Comparison of ENCODE assay signal across 10 cellular contexts in the genomic region with DNA sequence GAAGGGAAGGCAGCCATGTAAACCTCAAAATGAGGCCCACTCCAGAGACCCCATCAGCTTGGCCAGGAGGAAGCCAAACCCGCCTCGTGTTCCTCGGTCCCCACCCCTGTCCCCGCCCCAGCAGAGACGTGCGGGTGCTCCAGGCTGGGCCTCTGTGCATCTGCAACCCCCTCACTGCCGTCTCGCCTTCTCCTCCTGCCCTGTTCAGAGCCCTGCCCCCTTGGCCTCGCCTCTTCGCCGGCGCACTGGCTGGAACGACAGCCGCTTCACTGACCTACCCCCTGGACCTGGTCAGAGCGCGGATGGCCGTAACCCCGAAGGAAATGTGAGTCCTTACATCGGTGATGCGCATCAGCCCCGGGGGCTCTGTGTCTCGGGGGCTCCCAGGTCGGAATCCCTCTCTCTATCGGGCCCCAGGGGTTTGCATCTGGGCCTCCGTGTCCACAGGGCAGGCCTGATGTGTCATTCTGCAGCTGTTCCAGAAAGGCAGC. TPM values are rescaled to one million over a fixed set of nuclear protein-coding genes. Genes with fewer than 3 reads are reported as not detected.
A peak's percentile ranks its signal among the peaks of the same experiment; 100 is the strongest.
DNase-seq lines count a peak whose midpoint lies in the region; ATAC-seq and TF ChIP-seq lines count a peak whose summit lies in the region.
"Had no signal": no experiment of that assay in that cellular context is flagged by ENCODE, and none has a peak within 500 bp of the region (broad histone marks: within the 10 kb centered on the region; RNA-seq: fewer than 3 reads in every experiment).

No MANE protein-coding gene starts in this region.

- intact Hi-C loops in breast epithelium (cut with DNase I; ENCODE audit: low total_unique reads) (no loop called here), MCF 10A (cut with micrococcal nuclease) (no loop called here), esophagus muscularis mucosa (cut with DNase I) (no loop called here), uterus (cut with DNase I; ENCODE audit: low total_unique reads) (no loop called here)

- H3K27ac Mint-ChIP-seq in MCF 10A (ENCODE audit: low read depth, unreplicated experiment) = no peak overlapping the region

- H3K56ac ChIP-seq in mesendoderm (ENCODE audit: low read length) = peak overlapping the region; percentile 87

- H4K5ac ChIP-seq in mesendoderm (ENCODE audit: low read length) = no peak overlapping the region

- H3K27ac ChIP-seq in breast epithelium (peak overlapping the region; percentile 50 to 71), esophagus muscularis mucosa (replicated peaks in 1 of 4) (no peak overlapping the region), mesendoderm (ENCODE audit: low read depth, low read length) (no peak overlapping the region), uterus (peak overlapping the region; percentile 70 to 73)

- H3K4ac ChIP-seq in mesendoderm (ENCODE audit: low read depth, low read length) = no peak overlapping the region

- H3K36me3 Mint-ChIP-seq in MCF 10A (ENCODE audit: insufficient read depth, unreplicated experiment) = peaks cover 6% of the 10 kb centered on the region

- H3K9me3 ChIP-seq in breast epithelium = no peaks in the 10 kb centered on the region
- H3K9me3 ChIP-seq in esophagus muscularis mucosa = no peaks in the 10 kb centered on the region
- H3K9me3 ChIP-seq in uterus = no peaks in the 10 kb centered on the region

- peak overlapping the region; percentile 27 to 70 (median 54) for H3K4me3 ChIP-seq in breast epithelium
- H3K4me3 ChIP-seq in esophagus muscularis mucosa = peak overlapping the region; percentile 34 to 54 (median 38)
- peak overlapping the region; percentile 14 for H3K4me3 ChIP-seq in mesendoderm (ENCODE audit: low read length)
- peak overlapping the region; percentile 42 to 43 for H3K4me3 ChIP-seq in uterus

- no peaks in the 10 kb centered on the region for H3K4me1 Mint-ChIP-seq in MCF 10A (ENCODE audit: insufficient read depth, unreplicated experiment)

- H2BK120ac ChIP-seq in mesendoderm (ENCODE audit: low read depth, low read length) = no peak overlapping the region

- no peaks in the 10 kb centered on the region for H3K9me3 Mint-ChIP-seq in MCF 10A (ENCODE audit: unreplicated experiment)

- no peak overlapping the region for H2BK15ac ChIP-seq in mesendoderm (replicated peaks; ENCODE audit: low read depth)

- H2AK5ac ChIP-seq in mesendoderm (ENCODE audit: low read length) = no peak overlapping the region

- peak overlapping the region; percentile 16 for H3K18ac ChIP-seq in mesendoderm (ENCODE audit: low read length)

- POLR2A ChIA-PET in MCF 10A (lab: Yijun Ruan, JAX) = no interaction called here

- H2BK5ac ChIP-seq in mesendoderm (ENCODE audit: low read length) = peak overlapping the region; percentile 17

- 50% methylated on average over 21 of the region's 25 CpGs for WGBS in esophagus muscularis mucosa
- WGBS in mesendoderm (ENCODE audit: extremely low coverage, insufficient coverage, low lambda C conversion rate) = no CpG with 5 or more reads among the region's 25 CpGs

- no peaks in the 10 kb centered on the region for H3K4me1 ChIP-seq in breast epithelium
- peaks cover 6 to 32% (median 21%) of the 10 kb centered on the region in 4 donors for H3K4me1 ChIP-seq in esophagus muscularis mucosa
- peaks cover 2% of the 10 kb centered on the region for H3K4me1 ChIP-seq in mesendoderm (ENCODE audit: control insufficient read depth, low read depth, low read length)
- no peaks in the 10 kb centered on the region for H3K4me1 ChIP-seq in uterus

- H3K79me2 ChIP-seq in mesendoderm (ENCODE audit: control insufficient read depth, insufficient read depth, low read length) = no peaks in the 10 kb centered on the region

- no peak for ATAC-seq in stimulated activated naive CD8-positive, alpha-beta T cell treated with anti-CD3 and anti-CD28 coated beads, Interleukin-15, Interleukin-2, amounts not matched to agents 100 U/mL and 50 U/mL, for 24 hours

- H3K79me1 ChIP-seq in mesendoderm (ENCODE audit: low read length) = no peaks in the 10 kb centered on the region

- CTCF ChIA-PET in MCF 10A (lab: Yijun Ruan, JAX) = no interaction called here

- no peak for TF ChIP-seq POLR2A in breast epithelium (IDR thresholded peaks at IDR 0.05)
- no peak for TF ChIP-seq POLR2A in esophagus muscularis mucosa (IDR thresholded peaks at IDR 0.05; ENCODE audit: low read depth)
- TF ChIP-seq POLR2A in uterus (IDR thresholded peaks at IDR 0.05) = no peak
- TF ChIP-seq POLR2A in erythroblast (IDR thresholded peaks at IDR 0.05; ENCODE audit: low read length) = no peak

- DNase-seq in breast epithelium (ENCODE audit: low spot score in 2 of 2) (no peak), MCF 10A (ENCODE audit: unreplicated experiment) (no peak), esophagus muscularis mucosa (ENCODE audit: extremely low spot score) (no peak), mesendoderm (no peak), uterus (peak; percentile 36 to 65), HuH-7.5 (ENCODE audit: low spot score) (no peak), erythroblast (lab: John Stamatoyannopoulos, UW) (no peak)
- no peak for DNase-seq in stimulated activated naive CD8-positive, alpha-beta T cell treated with anti-CD3 and anti-CD28 coated beads, Interleukin-15, Interleukin-2, amounts not matched to agents 100 U/mL and 50 U/mL, for 24 hours
- DNase-seq: ACHN, MM.1S had no signal

- H3K36me3 ChIP-seq in breast epithelium = no peaks in the 10 kb centered on the region
- peaks cover 0 to 37% (median 9%) of the 10 kb centered on the region in 4 donors for H3K36me3 ChIP-seq in esophagus muscularis mucosa
- H3K36me3 ChIP-seq in mesendoderm (ENCODE audit: control insufficient read depth, insufficient read depth, low read length) = no peaks in the 10 kb centered on the region
- no peaks in the 10 kb centered on the region for H3K36me3 ChIP-seq in uterus

- BruUV-seq in MCF 10A (replicated peaks; lab: Mats Ljungman, UMichigan) = no TSS peak

- TF ChIP-seq CTCF in breast epithelium (IDR thresholded peaks at IDR 0.05) = no peak
- no peak for TF ChIP-seq CTCF in MCF 10A (IDR thresholded peaks at IDR 0.05; ENCODE audit: unreplicated experiment)
- TF ChIP-seq CTCF in esophagus muscularis mucosa (IDR thresholded peaks at IDR 0.05) = no peak
- no peak for TF ChIP-seq CTCF in uterus (IDR thresholded peaks at IDR 0.05)

- peak overlapping the region; percentile 65 for H3K9ac ChIP-seq in mesendoderm (ENCODE audit: low read length)

- no peak overlapping the region for H3K4me3 Mint-ChIP-seq in MCF 10A (ENCODE audit: unreplicated experiment)

- no peaks in the 10 kb centered on the region for H3K27me3 Mint-ChIP-seq in MCF 10A (ENCODE audit: insufficient read depth, unreplicated experiment)

- H3K27me3 ChIP-seq in breast epithelium = no peaks in the 10 kb centered on the region
- peaks cover 0 to 11% (median 2%) of the 10 kb centered on the region in 4 donors for H3K27me3 ChIP-seq in esophagus muscularis mucosa
- no peaks in the 10 kb centered on the region for H3K27me3 ChIP-seq in mesendoderm (ENCODE audit: insufficient read depth, low read length, poor library complexity)
- no peaks in the 10 kb centered on the region for H3K27me3 ChIP-seq in uterus

- H3K4me2 ChIP-seq in mesendoderm (ENCODE audit: low read length) = peak overlapping the region; percentile 84

- no peak overlapping the region for H3K23ac ChIP-seq in mesendoderm (ENCODE audit: low read length)

- no peak for TF ChIP-seq EP300 in esophagus muscularis mucosa (IDR thresholded peaks at IDR 0.05)

- H4K8ac ChIP-seq in mesendoderm (ENCODE audit: low read depth, low read length) = no peak overlapping the region

RNA-seq across cellular contexts. Expression of a gene that starts 32.2 kb away (rescaled TPM):
- total RNA-seq in breast epithelium (10 to 100 TPM; 13.8 to 20.3 (median 18.0) TPM), MCF 10A (2022) (34.8 and 36.1 TPM in 2 replicates), esophagus muscularis mucosa (10 to 100 TPM; 12.0 to 26.8 (median 16.9) TPM), uterus (10 to 100 TPM in 3 of 4 donors, 1 to 10 TPM in 1; 3.5 to 33.6 (median 17.3) TPM)
- polyA plus RNA-seq in mesendoderm (2013, experiment 1 of 2) = 16.8 TPM
- polyA plus RNA-seq in mesendoderm (2013, experiment 2 of 2) = 16.4 TPM

RNA-seq across cellular contexts. Expression of a gene that starts 42.3 kb away (rescaled TPM):
- total RNA-seq in breast epithelium (10 to 100 TPM in 1 of 3 donors, 1 to 10 TPM in 2; 6.4 to 12.8 (median 9.8) TPM), MCF 10A (2022) (3.1 and 3.7 TPM in 2 replicates), esophagus muscularis mucosa (10 to 100 TPM; 11.2 to 16.8 (median 13.8) TPM), uterus (10 to 100 TPM in 1 of 4 donors, 1 to 10 TPM in 3; 2.9 to 25.7 (median 5.9) TPM)
- 1.7 TPM for polyA plus RNA-seq in mesendoderm (2013, experiment 1 of 2)
- 1.4 TPM for polyA plus RNA-seq in mesendoderm (2013, experiment 2 of 2)

Comparison
In these comparisons a context has a peak if more than half of its experiments do, and no peak if none do; other contexts are left out.
1. DNase-seq: peak in uterus (2 of 2); none in breast epithelium (0 of 2), MCF 10A (single experiment), esophagus muscularis mucosa (single experiment), mesendoderm (single experiment), HuH-7.5 (single experiment), stimulated activated naive CD8-positive, alpha-beta T cell treated with anti-CD3 and anti-CD28 coated beads, Interleukin-15, Interleukin-2, amounts not matched to agents 100 U/mL and 50 U/mL, for 24 hours (single experiment) and erythroblast (0 of 2).
2. H3K27ac ChIP-seq: peak in breast epithelium (2 of 2) and uterus (2 of 2); none in esophagus muscularis mucosa (0 of 4) and mesendoderm (single experiment).
3. Peak in every context shown above with its lines, with median percentiles within 50 percentile points of each other: H3K4me3 ChIP-seq.